In the genomic region with DNA sequence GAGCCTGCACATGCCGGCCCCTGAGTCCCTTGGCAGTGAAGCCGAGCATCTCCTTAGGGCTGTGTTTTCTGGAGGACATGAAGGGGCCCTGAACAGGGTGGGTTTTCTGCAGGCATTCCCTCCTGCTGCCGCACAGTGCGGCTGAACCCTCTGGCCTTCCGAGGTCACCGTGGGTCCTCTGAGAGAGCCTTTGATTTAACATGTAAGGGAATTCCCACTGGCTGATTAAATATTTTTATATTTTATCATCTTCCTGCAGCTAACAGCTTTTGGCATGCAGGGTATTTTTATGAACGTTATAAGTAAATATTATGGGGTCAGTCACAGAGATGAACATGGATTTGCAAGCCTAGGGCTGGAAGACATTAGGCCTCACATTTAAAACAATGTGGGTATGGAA, we compare ENCODE assay signal across 18 cellular contexts.
A peak's percentile ranks its signal among the peaks of the same experiment; 100 is the strongest.
DNase-seq lines count a peak whose midpoint lies in the region; ATAC-seq, FAIRE-seq and TF ChIP-seq lines count a peak whose summit lies in the region.
"Had no signal": no experiment of that assay in that cellular context is flagged by ENCODE, and none has a peak within 500 bp of the region (broad histone marks: within the 10 kb centered on the region; RNA-seq: fewer than 3 reads in every experiment).

No MANE protein-coding gene starts in this region.

- no peaks in the 10 kb centered on the region for H3K9me3 ChIP-seq in liver (ENCODE audit: control insufficient read depth in 4 of 4, low read length in 3 of 4)
- H3K9me3 ChIP-seq in HepG2 (ENCODE audit: low read length) = no peaks in the 10 kb centered on the region
- H3K9me3 ChIP-seq in endothelial cell of umbilical vein (replicated peaks; ENCODE audit: control insufficient read depth, insufficient read depth, low read length) = no peaks in the 10 kb centered on the region
- H3K9me3 ChIP-seq: spleen had no signal

- no peak overlapping the region for H3K9ac ChIP-seq in liver (ENCODE audit: low read depth in 1 of 2, low read length in 2 of 2)
- no peak overlapping the region for H3K9ac ChIP-seq in HepG2 (ENCODE audit: insufficient read depth, low read depth, low read length)
- H3K9ac ChIP-seq in endothelial cell of umbilical vein (replicated peaks; ENCODE audit: extremely low read depth, insufficient read depth, low read length) = peak overlapping the region; percentile 64
- H3K9ac ChIP-seq: parathyroid adenoma had no signal

- no peak overlapping the region for H3K4me2 ChIP-seq in HepG2 (ENCODE audit: low read depth, low read length)
- peak overlapping the region; percentile 52 for H3K4me2 ChIP-seq in endothelial cell of umbilical vein (ENCODE audit: insufficient read depth, low read length)

- no peaks in the 10 kb centered on the region for H3K27me3 Mint-ChIP-seq in mesothelial cell of epicardium (ENCODE audit: low read depth)
- H3K27me3 Mint-ChIP-seq: activated CD4-positive, alpha-beta T cell treated with anti-CD3 and anti-CD28 coated beads, Interleukin-2, amount 10 ng/mL, durations not matched to agents 7 days and 5 days had no signal

- WGBS in liver = 68% methylated on average over 7 of the region's 7 CpGs
- 66% methylated on average over 5 of the region's 7 CpGs for WGBS in HepG2 (ENCODE audit: low lambda C conversion rate)

- CTCF ChIA-PET in HepG2 (lab: Yijun Ruan, JAX; ENCODE audit: low intra/inter-chr PET ratio, low total read pairs) (no interaction called here), endothelial cell of umbilical vein (lab: Charles Lee) (interaction anchor here (1.2 to 2.0 kb wide), 4 partner anchors 9 to 93 kb away, joined by 3 to 10 read pairs (median 4); no protein-coding TSS in a partner anchor)

- H3K27ac Mint-ChIP-seq in mesothelial cell of epicardium = peak overlapping the region; percentile 66
- H3K27ac Mint-ChIP-seq: activated CD4-positive, alpha-beta T cell treated with anti-CD3 and anti-CD28 coated beads, Interleukin-2, amount 10 ng/mL, durations not matched to agents 7 days and 5 days; CD4-positive, alpha-beta memory T cell had no signal

- H3K27ac ChIP-seq in liver (ENCODE audit: low read depth in 1 of 2, low read length in 2 of 2) (no peak overlapping the region), HepG2 (ENCODE audit: extremely low read length, insufficient read depth, low read length) (no peak overlapping the region), endothelial cell of umbilical vein (ENCODE audit: insufficient read depth, low read depth, low read length) (peak overlapping the region; percentile 98)
- H3K27ac ChIP-seq: parathyroid adenoma had no signal

- H3K9me1 ChIP-seq in endothelial cell of umbilical vein (replicated peaks; ENCODE audit: control insufficient read depth, extremely low read depth, insufficient read depth, low read length) = no peaks in the 10 kb centered on the region

- H3K4me3 Mint-ChIP-seq in mesothelial cell of epicardium = no peak overlapping the region
- H3K4me3 Mint-ChIP-seq: activated CD4-positive, alpha-beta T cell treated with anti-CD3 and anti-CD28 coated beads, Interleukin-2, amount 10 ng/mL, durations not matched to agents 7 days and 5 days; CD4-positive, alpha-beta memory T cell had no signal

- H3K4me1 ChIP-seq in liver (ENCODE audit: control insufficient read depth in 4 of 4, insufficient read depth in 4 of 4, low read length in 3 of 4) (no peaks in the 10 kb centered on the region), HepG2 (ENCODE audit: insufficient read depth, low read length) (no peaks in the 10 kb centered on the region), endothelial cell of umbilical vein (ENCODE audit: control insufficient read depth, extremely low read depth, insufficient read depth, low read length) (peaks cover 61% of the 10 kb centered on the region)
- H3K4me1 ChIP-seq: parathyroid adenoma had no signal

- TF ChIP-seq RAD21 in liver (IDR thresholded peaks at IDR 0.05) (no peak), HepG2 (CRISPR knock-in tag; IDR thresholded peaks at IDR 0.05) (no peak)

- no peaks in the 10 kb centered on the region for H3K79me2 ChIP-seq in HepG2 (ENCODE audit: insufficient read depth, low read length)
- H3K79me2 ChIP-seq in endothelial cell of umbilical vein (ENCODE audit: control insufficient read depth, insufficient read depth, low read length) = no peaks in the 10 kb centered on the region
- H3K79me2 ChIP-seq: parathyroid adenoma had no signal

- POLR2A ChIA-PET in HepG2 (lab: Yijun Ruan, JAX) (no interaction called here), endothelial cell of umbilical vein (lab: Charles Lee) (interaction anchor here (1.0 to 1.5 kb wide), 2 partner anchors 19 to 319 kb away, joined by 3 read pairs; no protein-coding TSS in a partner anchor)

- H2AFZ ChIP-seq in HepG2 (ENCODE audit: low read length) (no peak overlapping the region), endothelial cell of umbilical vein (ENCODE audit: low read depth, low read length) (peak overlapping the region; percentile 66)
- H2AFZ ChIP-seq: parathyroid adenoma had no signal

- H3K27me3 ChIP-seq in liver (ENCODE audit: control insufficient read depth in 4 of 4, insufficient read depth in 4 of 4, low read length in 3 of 4) (no peaks in the 10 kb centered on the region), HepG2 (ENCODE audit: control insufficient read depth in 1 of 2, insufficient read depth in 2 of 2, low read length in 2 of 2) (no peaks in the 10 kb centered on the region), endothelial cell of umbilical vein (ENCODE audit: control insufficient read depth in 2 of 2, insufficient read depth in 2 of 2, low read length in 2 of 2) (no peaks in the 10 kb centered on the region)
- H3K27me3 ChIP-seq: tibial nerve had no signal

- H4K20me1 ChIP-seq in HepG2 (ENCODE audit: insufficient read depth, low read length) = no peaks in the 10 kb centered on the region
- no peaks in the 10 kb centered on the region for H4K20me1 ChIP-seq in endothelial cell of umbilical vein (replicated peaks; ENCODE audit: control insufficient read depth, extremely low read depth, insufficient read depth, low read length)

- H3K36me3 ChIP-seq in liver (ENCODE audit: control insufficient read depth in 4 of 4, insufficient read depth in 3 of 4, low read depth in 1 of 4, low read length in 3 of 4) (no peaks in the 10 kb centered on the region), HepG2 (replicated peaks in 1 of 2; ENCODE audit: control insufficient read depth in 1 of 2, insufficient read depth in 2 of 2, low read length in 2 of 2) (no peaks in the 10 kb centered on the region), endothelial cell of umbilical vein (ENCODE audit: control insufficient read depth in 2 of 2, extremely low read depth in 1 of 2, insufficient read depth in 2 of 2, low read length in 2 of 2) (no peaks in the 10 kb centered on the region)
- H3K36me3 ChIP-seq: spleen, tibial nerve had no signal

- H3K4me3 ChIP-seq in liver (ENCODE audit: low read depth in 1 of 3, low read length in 3 of 3) (no peak overlapping the region), HepG2 (replicated peaks in 1 of 3; ENCODE audit: insufficient read depth in 1 of 3, low read depth in 2 of 3, low read length in 3 of 3) (no peak overlapping the region), endothelial cell of umbilical vein (replicated peaks in 1 of 3; ENCODE audit: insufficient read depth in 1 of 3, low read depth in 1 of 3, low read length in 3 of 3) (no peak overlapping the region)
- H3K4me3 ChIP-seq: spleen, tibial nerve had no signal

- TF ChIP-seq POLR2A in HepG2 (IDR thresholded peaks at IDR 0.05; ENCODE audit: insufficient read depth in 1 of 2, low read depth in 2 of 2, low read length in 2 of 2) = no peak
- TF ChIP-seq POLR2A in endothelial cell of umbilical vein (IDR thresholded peaks at IDR 0.05; ENCODE audit: low read depth, low read length) = peak; percentile 62

- no peak for TF ChIP-seq CTCF in liver (IDR thresholded peaks at IDR 0.05; ENCODE audit: low read depth, low read length, missing input control)
- no peak for TF ChIP-seq CTCF in HepG2 (CRISPR knock-in tag; IDR thresholded peaks at IDR 0.05)
- no peak for TF ChIP-seq CTCF in endothelial cell of umbilical vein (IDR thresholded peaks at IDR 0.05; ENCODE audit: extremely low read depth in 1 of 2, insufficient read depth in 1 of 2, low read depth in 1 of 2, low read length in 2 of 2)
- TF ChIP-seq CTCF in mesothelial cell of epicardium (IDR thresholded peaks at IDR 0.05; ENCODE audit: unreplicated experiment) = no peak

- intact Hi-C loops in HepG2 (cut with micrococcal nuclease; ENCODE audit: unreplicated experiment) (no loop called here), endothelial cell of umbilical vein (cut with micrococcal nuclease) (loop anchor here (1.0 to 10.0 kb wide), 9 partner anchors 11 to 899 kb away; partner anchors contain the start of gene MRPS31), posterior vena cava (cut with DNase I) (no loop called here)

- in situ Hi-C loops in HepG2 (cut with HindIII; ENCODE audit: extremely low pct_ligation_motif_present, low pct_unique_long_range_greater_than_20kb) = no loop called here

- no peak for ATAC-seq in HepG2

- dilution Hi-C loops in endothelial cell of umbilical vein (cut with MboI; ENCODE audit: extremely low pct_ligation_motif_present, low sequenced_read_pairs) = no loop called here

- TF ChIP-seq EP300 in HepG2 (IDR thresholded peaks at IDR 0.05; ENCODE audit: low read depth in 2 of 2, low read length in 2 of 2) = no peak
- no peak for TF ChIP-seq EP300 in HepG2 (CRISPR knock-in tag; IDR thresholded peaks at IDR 0.05; ENCODE audit: borderline replicate concordance)

- BruUV-seq in HepG2 (replicated peaks; lab: Mats Ljungman, UMichigan) (no TSS peak), endothelial cell of umbilical vein (replicated peaks; lab: Mats Ljungman, UMichigan) (no TSS peak)

- FAIRE-seq in HepG2 (lab: Jason Lieb, UNC) = no peak
- FAIRE-seq in endothelial cell of umbilical vein (lab: Jason Lieb, UNC) = peak; percentile 62
- FAIRE-seq: TTC549 had no signal

- no peak for DNase-seq in HepG2 (ENCODE audit: low spot score)
- DNase-seq in endothelial cell of umbilical vein (ENCODE audit: low read depth, low spot score) = peak; percentile 98
- DNase-seq in mesothelial cell of epicardium (ENCODE audit: low spot score in 2 of 2, unreplicated experiment in 2 of 2) = no peak
- no peak for DNase-seq in NCI-H1417 (lab: John Stamatoyannopoulos, UW)
- DNase-seq in globus pallidus (ENCODE audit: low spot score) = no peak
- DNase-seq in hippocampal formation (lab: John Stamatoyannopoulos, UW) = no peak
- DNase-seq in posterior vena cava (ENCODE audit: low spot score) = no peak
- DNase-seq: activated CD4-positive, alpha-beta T cell treated with anti-CD3 and anti-CD28 coated beads, Interleukin-2, amount 10 ng/mL, durations not matched to agents 7 days and 5 days; activated naive CD4-positive, alpha-beta T cell; CD4-positive, alpha-beta memory T cell; cortex of kidney; DMS79; H7; spleen had no signal

- H3K36me3 Mint-ChIP-seq in mesothelial cell of epicardium = no peaks in the 10 kb centered on the region
- H3K36me3 Mint-ChIP-seq: CD4-positive, alpha-beta memory T cell had no signal

- H3K4me1 Mint-ChIP-seq in mesothelial cell of epicardium = peaks cover 9% of the 10 kb centered on the region
- H3K4me1 Mint-ChIP-seq: activated CD4-positive, alpha-beta T cell treated with anti-CD3 and anti-CD28 coated beads, Interleukin-2, amount 10 ng/mL, durations not matched to agents 7 days and 5 days had no signal

- H3K9me3 Mint-ChIP-seq in mesothelial cell of epicardium = peaks cover 4% of the 10 kb centered on the region
- H3K9me3 Mint-ChIP-seq: activated CD4-positive, alpha-beta T cell treated with anti-CD3 and anti-CD28 coated beads, Interleukin-2, amount 10 ng/mL, durations not matched to agents 7 days and 5 days had no signal
